18 cellular contexts compared by ENCODE assay signal in genomic region chr11:112610996-112611795, GRCh38.
DNase-seq lines count a peak whose midpoint lies in the region; ATAC-seq and TF ChIP-seq lines count a peak whose summit lies in the region.
"Had no signal": no experiment of that assay in that cellular context is flagged by ENCODE, and none has a peak within 500 bp of the region (broad histone marks: within the 10 kb centered on the region; RNA-seq: fewer than 3 reads in every experiment).

No MANE protein-coding gene starts in this region.

- no peaks in the 10 kb centered on the region for H3K79me2 ChIP-seq in GM23248 (ENCODE audit: insufficient read depth)
- no peaks in the 10 kb centered on the region for H3K79me2 ChIP-seq in osteoblast (ENCODE audit: insufficient read depth, low read length)

- intact Hi-C loops in thyroid gland (cut with DNase I): no loop called here

- no peaks in the 10 kb centered on the region for H3K9me2 ChIP-seq in GM23248 (ENCODE audit: insufficient read depth)

- no peaks in the 10 kb centered on the region for H3K27me3 ChIP-seq in GM23248 (replicated peaks; ENCODE audit: insufficient read depth)
- H3K27me3 ChIP-seq in osteoblast (ENCODE audit: insufficient read depth, low read length): no peaks in the 10 kb centered on the region
- H3K27me3 ChIP-seq in thyroid gland: no peaks in the 10 kb centered on the region
- H3K27me3 ChIP-seq: gastroesophageal sphincter had no signal

- H4K20me1 ChIP-seq in GM23248 (ENCODE audit: insufficient read depth): no peaks in the 10 kb centered on the region
- H4K20me1 ChIP-seq in osteoblast (ENCODE audit: insufficient read depth, low read length): no peaks in the 10 kb centered on the region

- H3K36me3 Mint-ChIP-seq in brain: no peaks in the 10 kb centered on the region
- H3K36me3 Mint-ChIP-seq: CD4-positive, CD25-positive, alpha-beta regulatory T cell; immature natural killer cell had no signal

- H3K9me3 ChIP-seq in GM23248 (ENCODE audit: low read depth) (no peaks in the 10 kb centered on the region), osteoblast (ENCODE audit: low read depth, low read length) (no peaks in the 10 kb centered on the region), thyroid gland (no peaks in the 10 kb centered on the region)
- H3K9me3 ChIP-seq: gastroesophageal sphincter had no signal

- no peak for ATAC-seq in GM18519 (IDR thresholded peaks at IDR 0.05; ENCODE audit: low FRiP score, unreplicated experiment)
- ATAC-seq: activated T-cell treated with anti-CD3 and anti-CD28 coated beads, Interleukin-2, amount 50 U/mL, for 72 hours; gastroesophageal sphincter; Panc1 had no signal

- H3K9me3 Mint-ChIP-seq in brain: peaks cover 0 to 4% (median 0%) of the 10 kb centered on the region in 5 experiments
- H3K9me3 Mint-ChIP-seq: activated T-cell treated with anti-CD3 and anti-CD28 coated beads, Interleukin-2, amount 50 U/mL, for 72 hours had no signal

- H3K27me3 Mint-ChIP-seq in brain: peaks cover 3% of the 10 kb centered on the region

- H3K4me3 ChIP-seq in GM23248 (no peak overlapping the region), osteoblast (ENCODE audit: insufficient read depth, low read length) (no peak overlapping the region), thyroid gland (replicated peaks in 1 of 3) (no peak overlapping the region)
- H3K4me3 ChIP-seq: gastroesophageal sphincter had no signal

- peaks cover 7% of the 10 kb centered on the region; the same call in 1 of the 2 replicates for H3F3A ChIP-seq in GM23248 (ENCODE audit: insufficient read depth)

- in situ Hi-C loops in GM23248 (cut with MboI): no loop called here

- H3K9ac ChIP-seq in GM23248: no peak overlapping the region

- no peak overlapping the region for H3K4me2 ChIP-seq in GM23248 (ENCODE audit: unreplicated experiment)
- peak overlapping the region; percentile 12 for H3K4me2 ChIP-seq in osteoblast (ENCODE audit: insufficient read depth, low read length)

- H3K36me3 ChIP-seq in GM23248 (ENCODE audit: low read depth): no peaks in the 10 kb centered on the region
- no peaks in the 10 kb centered on the region for H3K36me3 ChIP-seq in osteoblast (ENCODE audit: insufficient read depth, low read length)
- no peaks in the 10 kb centered on the region for H3K36me3 ChIP-seq in thyroid gland
- H3K36me3 ChIP-seq: gastroesophageal sphincter had no signal

- peak; percentile 27 for DNase-seq in GM23248
- DNase-seq in NCI-H2171 (lab: John Stamatoyannopoulos, UW): peak; percentile 97
- DNase-seq in osteoblast (ENCODE audit: insufficient read length, low spot score, missing footprints): peak; percentile 58
- no peak for DNase-seq in mesenteric fat pad (ENCODE audit: low spot score)
- no peak for DNase-seq in T1000 (lab: John Stamatoyannopoulos, UW)
- DNase-seq in thyroid gland: no peak
- DNase-seq: activated CD4-positive, alpha-beta T cell treated with anti-CD3 and anti-CD28 coated beads for 48 hours; activated T-cell treated with anti-CD3 and anti-CD28 coated beads, Interleukin-2, amount 50 U/mL, for 72 hours; CD4-positive, CD25-positive, alpha-beta regulatory T cell; effector CD8-positive, alpha-beta T cell; immature natural killer cell; posterior cingulate gyrus; stimulated activated CD4-positive, alpha-beta T cell treated with anti-CD3 and anti-CD28 coated beads, Interleukin-12 subunit alpha, Interleukin-12 subunit beta, amount 100 ng/mL, for 4 hours; T-helper 1 cell had no signal

- no peak overlapping the region for H3K27ac ChIP-seq in GM23248
- no peak overlapping the region for H3K27ac ChIP-seq in osteoblast (ENCODE audit: low read depth, low read length)
- H3K27ac ChIP-seq in thyroid gland: no peak overlapping the region
- H3K27ac ChIP-seq: gastroesophageal sphincter had no signal

- WGBS in GM23248 (ENCODE audit: low coverage in 1 of 2, low lambda C conversion rate in 2 of 2, missing lambda C conversion rate in 2 of 2), 2 experiments: 50% methylated on average over 6 of the region's 6 CpGs
- WGBS in thyroid gland, 2 donors: 68 to 81% methylated on average over 6 of the region's 6 CpGs

- no peak for TF ChIP-seq POLR2A in thyroid gland (IDR thresholded peaks at IDR 0.05)

- peaks cover 27% of the 10 kb centered on the region for H3K4me1 ChIP-seq in GM23248 (ENCODE audit: insufficient read depth)
- H3K4me1 ChIP-seq in osteoblast (ENCODE audit: insufficient read depth, low read length): peaks cover 12% of the 10 kb centered on the region
- H3K4me1 ChIP-seq in thyroid gland: peaks cover 0 to 3% of the 10 kb centered on the region in 2 donors

- H2AFZ ChIP-seq in GM23248 (no peak overlapping the region), osteoblast (ENCODE audit: low read length) (no peak overlapping the region)

- peak overlapping the region in 1 of 5 experiments; percentile 63 for H3K4me3 Mint-ChIP-seq in brain
- H3K4me3 Mint-ChIP-seq: activated T-cell treated with anti-CD3 and anti-CD28 coated beads, Interleukin-2, amount 50 U/mL, for 72 hours; CD4-positive, CD25-positive, alpha-beta regulatory T cell; immature natural killer cell had no signal

- peaks cover 77% of the 10 kb centered on the region for H3K4me1 Mint-ChIP-seq in brain
- H3K4me1 Mint-ChIP-seq: CD4-positive, CD25-positive, alpha-beta regulatory T cell; immature natural killer cell had no signal

- peak overlapping the region in 4 of 5 experiments; percentile 73 to 93 (median 88) for H3K27ac Mint-ChIP-seq in brain
- H3K27ac Mint-ChIP-seq: activated T-cell treated with anti-CD3 and anti-CD28 coated beads, Interleukin-2, amount 50 U/mL, for 72 hours; CD4-positive, CD25-positive, alpha-beta regulatory T cell; immature natural killer cell had no signal

- no peak for TF ChIP-seq CTCF in brain (conservative IDR thresholded peaks at IDR 0.05)
- TF ChIP-seq CTCF in osteoblast (IDR thresholded peaks at IDR 0.05; ENCODE audit: extremely low read depth, low read depth, low read length): no peak
- no peak for TF ChIP-seq CTCF in thyroid gland (IDR thresholded peaks at IDR 0.05)

Comparison
In these comparisons a context has a peak if more than half of its experiments do, and no peak if none do; other contexts are left out.
1. DNase-seq: peak in GM23248 (single experiment), NCI-H2171 (single experiment) and osteoblast (single experiment); none in mesenteric fat pad (single experiment), T1000 (single experiment) and thyroid gland (0 of 2).